ENCODE assay signal across 32 cellular contexts in the genomic region with DNA sequence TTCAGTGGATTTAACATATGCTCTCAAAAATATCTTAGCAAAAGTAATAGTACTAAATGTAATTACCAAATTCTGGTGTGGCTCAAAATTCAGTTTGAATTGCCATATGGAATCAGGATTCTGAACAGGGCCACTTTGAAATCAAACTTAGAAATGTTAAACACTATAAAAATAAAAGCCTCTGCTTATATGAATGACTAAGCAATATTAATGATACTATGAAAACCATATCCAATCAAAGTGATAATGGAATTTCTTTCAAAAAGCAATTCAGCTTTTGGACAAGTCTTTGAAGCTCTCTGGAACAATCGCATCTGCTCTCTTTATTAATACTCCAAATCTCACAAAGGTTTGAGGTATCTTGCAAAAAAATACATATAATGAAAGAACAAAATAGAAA.
"Had no signal": no experiment of that assay in that cellular context is flagged by ENCODE, and none has a peak within 500 bp of the region (broad histone marks: within the 10 kb centered on the region; RNA-seq: fewer than 3 reads in every experiment).

No MANE protein-coding gene starts in this region.

- H3K36me3 ChIP-seq: adrenal gland, brain microvascular endothelial cell, breast epithelium had no signal

- FAIRE-seq: TTC549 had no signal

- H3K4me3 ChIP-seq: adrenal gland, body of pancreas, breast epithelium had no signal

- H3K9me3 ChIP-seq: adrenal gland, body of pancreas, breast epithelium had no signal

- ATAC-seq: activated CD8-positive, alpha-beta T cell treated with anti-CD3 and anti-CD28 coated beads for 36 hours; activated naive CD4-positive, alpha-beta T cell treated with anti-CD3 and anti-CD28 coated beads, Interleukin-2, amount 50 U/mL, for 72 hours; activated T-cell treated with anti-CD3 and anti-CD28 coated beads, Interleukin-2, amount 50 U/mL, for 4 hours; activated T-cell treated with anti-CD3 and anti-CD28 coated beads, Interleukin-2, amount 50 U/mL, for 72 hours; activated T-helper 17 cell treated with anti-CD3 and anti-CD28 coated beads, Interleukin-2, amount 50 U/mL, for 72 hours; body of pancreas had no signal

- H3K27me3 ChIP-seq: adrenal gland, body of pancreas, brain microvascular endothelial cell, breast epithelium had no signal

- H3K27ac ChIP-seq: adrenal gland, body of pancreas, brain microvascular endothelial cell, breast epithelium, VCaP had no signal

- H3K4me1 ChIP-seq: adrenal gland, body of pancreas, breast epithelium had no signal

- DNase-seq: activated B cell treated with CpG ODN at 0.5 μM for 24 hours; activated CD4-positive, alpha-beta memory T cell treated with anti-CD3 and anti-CD28 coated beads for 36 hours; activated CD4-positive, alpha-beta T cell treated with anti-CD3 and anti-CD28 coated beads for 4 hours; activated CD4-positive, alpha-beta T cell treated with anti-CD3 and anti-CD28 coated beads, Interleukin-2, amount 10 ng/mL, durations not matched to agents 24 days and 14 days; activated CD4-positive, alpha-beta T cell treated with anti-CD3 and anti-CD28 coated beads, Interleukin-2, amount 50 U/mL, for 1 hour; activated CD4-positive, alpha-beta T cell treated with anti-CD3 and anti-CD28 coated beads, Interleukin-2, amount 50 U/mL, for 4 hours; activated CD4-positive, CD25-positive, alpha-beta regulatory T cell treated with anti-CD3 and anti-CD28 coated beads, Interleukin-2, amount 50 U/mL, for 72 hours; activated CD8-positive, alpha-beta memory T cell treated with anti-CD3 and anti-CD28 coated beads, Interleukin-2, amount 50 U/mL, for 4 hours; activated CD8-positive, alpha-beta T cell treated with anti-CD3 and anti-CD28 coated beads for 36 hours; activated effector memory CD4-positive, alpha-beta T cell treated with anti-CD3 and anti-CD28 coated beads, Interleukin-2, amount 50 U/mL, for 16 hours; activated gamma-delta T cell treated with Interleukin-2 at 50 U/mL for 16 hours; activated naive CD4-positive, alpha-beta T cell; activated naive CD4-positive, alpha-beta T cell treated with anti-CD3 and anti-CD28 coated beads for 36 hours; activated naive CD4-positive, alpha-beta T cell treated with anti-CD3 and anti-CD28 coated beads, Interleukin-2, amount 50 U/mL, for 16 hours; activated naive CD8-positive, alpha-beta T cell treated with anti-CD3 and anti-CD28 coated beads for 36 hours; activated T-cell treated with anti-CD3 and anti-CD28 coated beads for 4 hours; activated T-cell treated with anti-CD3 and anti-CD28 coated beads, Interleukin-2, amount 50 U/mL, for 1 hour; activated T-cell treated with anti-CD3 and anti-CD28 coated beads, Interleukin-2, amount 50 U/mL, for 4 hours; activated T-cell treated with anti-CD3 and anti-CD28 coated beads, Interleukin-2, amount 50 U/mL, for 72 hours; adrenal gland; amniotic stem cell; body of pancreas; brain microvascular endothelial cell; central memory CD4-positive, alpha-beta T cell; T-helper 1 cell; T-helper 2 cell; T-helper 9 cell had no signal
